In genomic region chr7:132251327-132251659, GRCh38 we compare ENCODE assay signal across 1 cellular context.
TF ChIP-seq lines count a peak whose summit lies in the region.

No MANE protein-coding gene starts in this region.

TF ChIP-seq in WTC11, 78 proteins besides CTCF, POLR2A, EP300 and RAD21 (continued from another document):
- TF ChIP-seq ZNF532 (CRISPR knock-in tag; IDR thresholded peaks at IDR 0.05; ENCODE audit: borderline replicate concordance) (no peak), ZNF416 (CRISPR knock-in tag; IDR thresholded peaks at IDR 0.05) (no peak), SMAD4 (CRISPR knock-in tag; IDR thresholded peaks at IDR 0.05) (no peak), NFYB (CRISPR knock-in tag; conservative IDR thresholded peaks at IDR 0.05; ENCODE audit: low read depth) (no peak), IRF2 (CRISPR knock-in tag; IDR thresholded peaks at IDR 0.05; ENCODE audit: borderline replicate concordance, low read depth) (no peak)
